In the genomic region with DNA sequence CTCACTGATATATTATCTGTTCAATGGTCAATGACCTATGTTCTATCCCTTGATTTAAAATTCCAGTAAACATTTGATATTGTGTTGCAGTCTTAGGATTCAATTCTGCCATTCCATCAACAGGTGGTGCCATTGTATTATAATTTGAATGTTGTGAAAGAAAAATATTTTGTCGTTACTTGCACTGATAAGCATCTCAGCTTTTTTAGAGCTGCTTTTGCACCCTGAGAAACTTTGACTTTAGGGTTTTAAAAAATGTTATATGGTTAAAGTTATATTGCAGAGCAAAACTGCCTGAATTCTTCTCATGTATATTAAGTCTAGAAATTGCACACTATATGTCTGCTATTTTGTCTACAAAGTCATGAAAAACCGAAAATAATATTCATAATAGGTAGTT, we compare ENCODE assay signal across 8 cellular contexts. TPM values are rescaled to one million over a fixed set of nuclear protein-coding genes. Genes with fewer than 3 reads are reported as not detected.
DNase-seq lines count a peak whose midpoint lies in the region; TF ChIP-seq lines count a peak whose summit lies in the region.

No MANE protein-coding gene starts in this region.

- intact Hi-C loops in ascending aorta (cut with DNase I), result no loop called here

- TF ChIP-seq CTCF in ascending aorta (IDR thresholded peaks at IDR 0.05), result peak in 2 of 3 experiments; percentile 40 to 51

- H3K27ac ChIP-seq in ascending aorta, result no peak overlapping the region

- DNase-seq in NCI-H510A treated with DMSO at 0.1 percent for 48 hours (lab: John Stamatoyannopoulos, UW), result peak; percentile 59
- DNase-seq in NCI-H510A (lab: John Stamatoyannopoulos, UW), result no peak
- DNase-seq in M059J (ENCODE audit: low read depth), result peak; percentile 24
- no peak for DNase-seq in ascending aorta (ENCODE audit: low spot score in 2 of 2)
- DNase-seq in kidney glomerular epithelial cell (lab: John Stamatoyannopoulos, UW), result peak; percentile 45
- DNase-seq in RPMI8226, result no peak
- no peak for DNase-seq in occipital lobe (lab: John Stamatoyannopoulos, UW)
- DNase-seq in cerebellar nuclear complex (lab: John Stamatoyannopoulos, UW), result no peak

- no peaks in the 10 kb centered on the region for H3K36me3 ChIP-seq in ascending aorta

- H3K4me3 ChIP-seq in ascending aorta, result no peak overlapping the region

- H3K4me1 ChIP-seq in ascending aorta, result no peaks in the 10 kb centered on the region

- no peaks in the 10 kb centered on the region for H3K9me3 ChIP-seq in ascending aorta

- H3K27me3 ChIP-seq in ascending aorta, result no peaks in the 10 kb centered on the region

RNA-seq across cellular contexts. Expression of gene MINDY3, which starts 18.8 kb away (rescaled TPM):
- 10.5 and 12.5 TPM in 2 replicates for total RNA-seq in M059J (2014; rRNA removed; shearing (Covaris generic))
- total RNA-seq in ascending aorta (13.7 TPM), occipital lobe (127 TPM)

Comparison
In these comparisons a context has a peak if more than half of its experiments do, and no peak if none do; other contexts are left out.
1. DNase-seq: peak in NCI-H510A treated with DMSO at 0.1 percent for 48 hours (single experiment), M059J (single experiment) and kidney glomerular epithelial cell (single experiment); none in NCI-H510A (single experiment), ascending aorta (0 of 2), RPMI8226 (single experiment), occipital lobe (single experiment) and cerebellar nuclear complex (0 of 2).